8 cellular contexts compared by ENCODE assay signal in the genomic region with DNA sequence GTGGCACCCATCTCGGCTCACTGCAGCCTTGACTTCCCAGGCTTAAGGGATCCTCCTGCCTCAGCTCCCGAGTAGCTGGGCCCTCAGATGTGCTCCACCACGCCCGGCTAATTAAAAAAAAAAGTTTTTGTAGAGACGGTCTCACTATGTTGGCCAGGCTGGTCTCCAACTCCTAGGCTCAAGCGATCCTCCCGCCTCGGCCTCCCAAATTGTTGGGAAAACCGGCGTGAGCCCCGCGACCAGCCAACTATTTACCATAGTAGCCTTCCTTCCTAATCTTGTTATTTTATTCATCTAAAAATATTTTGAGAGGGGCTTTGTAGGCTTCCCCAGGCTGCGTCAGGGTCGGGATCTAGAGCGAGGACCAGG. TPM values are rescaled to one million over a fixed set of nuclear protein-coding genes. Genes with fewer than 3 reads are reported as not detected.
DNase-seq lines count a peak whose midpoint lies in the region; ATAC-seq and TF ChIP-seq lines count a peak whose summit lies in the region.

No MANE protein-coding gene starts in this region.

- no peaks in the 10 kb centered on the region for H3K9me3 ChIP-seq in right atrium auricular region
- no peaks in the 10 kb centered on the region for H3K9me3 ChIP-seq in mesodermal cell (ENCODE audit: control insufficient read depth, low read length)
- no peaks in the 10 kb centered on the region for H3K9me3 ChIP-seq in uterus

- H3K27me3 ChIP-seq in right atrium auricular region = no peaks in the 10 kb centered on the region
- no peaks in the 10 kb centered on the region for H3K27me3 ChIP-seq in brain microvascular endothelial cell (replicated peaks)
- H3K27me3 ChIP-seq in uterus = no peaks in the 10 kb centered on the region

- in situ Hi-C loops in brain microvascular endothelial cell (cut with HindIII; ENCODE audit: low pct_ligation_motif_present, low sequenced_read_pairs) = no loop called here

- TF ChIP-seq CTCF in right atrium auricular region (IDR thresholded peaks at IDR 0.05) (no peak), brain microvascular endothelial cell (IDR thresholded peaks at IDR 0.05; ENCODE audit: low read depth, low read length, missing control alignments) (no peak), uterus (IDR thresholded peaks at IDR 0.05) (no peak)

- DNase-seq in right atrium auricular region (ENCODE audit: low spot score) (no peak), left ventricle myocardium superior (no peak), brain microvascular endothelial cell (no peak), uterus (no peak), SW480 (ENCODE audit: low spot score) (no peak), GM19238 (ENCODE audit: insufficient read length, low spot score) (no peak)

- WGBS in mesodermal cell (ENCODE audit: insufficient coverage in 2 of 2), 2 experiments = 81 to 90% methylated on average over 8 to 9 of the region's 15 CpGs

- H3K27ac ChIP-seq in right atrium auricular region = peak overlapping the region; percentile 96 to 98
- no peak overlapping the region for H3K27ac ChIP-seq in brain microvascular endothelial cell
- peak overlapping the region; percentile 76 for H3K27ac ChIP-seq in mesodermal cell (ENCODE audit: low read depth, low read length, severe bottlenecking)
- H3K27ac ChIP-seq in uterus = peak overlapping the region; percentile 91 to 98

- no peak for ATAC-seq in left ventricle myocardium superior
- no peak for ATAC-seq in GM19467 (IDR thresholded peaks at IDR 0.05; ENCODE audit: unreplicated experiment)

- intact Hi-C loops in left ventricle myocardium superior (cut with micrococcal nuclease) (no loop called here), uterus (cut with DNase I; ENCODE audit: low total_unique reads) (no loop called here)

- TF ChIP-seq POLR2A in uterus (IDR thresholded peaks at IDR 0.05) = no peak

- H3K4me3 ChIP-seq in right atrium auricular region (peak overlapping the region; percentile 79 to 89), brain microvascular endothelial cell (ENCODE audit: low read depth, low read length) (peak overlapping the region; percentile 72), mesodermal cell (ENCODE audit: extremely low read depth, insufficient read depth, low read length, poor library complexity, severe bottlenecking) (peak overlapping the region; percentile 63), uterus (peak overlapping the region; percentile 65 to 90)

- H3K4me1 ChIP-seq in right atrium auricular region (peaks cover 0 to 12% of the 10 kb centered on the region in 2 donors), mesodermal cell (ENCODE audit: control insufficient read depth, insufficient read depth, low read length, poor library complexity, severe bottlenecking) (no peaks in the 10 kb centered on the region), uterus (peaks cover 0 to 5% of the 10 kb centered on the region in 2 donors)

- H3K36me3 ChIP-seq in right atrium auricular region (no peaks in the 10 kb centered on the region), brain microvascular endothelial cell (replicated peaks) (no peaks in the 10 kb centered on the region), mesodermal cell (ENCODE audit: control insufficient read depth, insufficient read depth, low read length) (no peaks in the 10 kb centered on the region), uterus (no peaks in the 10 kb centered on the region)

RNA-seq across cellular contexts. Expression of a gene that starts 25.4 kb away (rescaled TPM):
- 10 to 100 TPM; 31.3 to 36.3 TPM for total RNA-seq in right atrium auricular region
- 48.1 TPM for total RNA-seq in left ventricle myocardium superior
- polyA plus RNA-seq in mesodermal cell (2013, experiment 1 of 2) = 76.3 TPM
- polyA plus RNA-seq in mesodermal cell (2013, experiment 2 of 2) = 79.0 TPM
- 10 to 100 TPM; 40.2 to 61.7 (median 53.2) TPM for total RNA-seq in uterus

RNA-seq across cellular contexts. Expression of a gene that starts 54.1 kb away (rescaled TPM):
- not detected for total RNA-seq in right atrium auricular region
- total RNA-seq in left ventricle myocardium superior = not detected
- not detected for polyA plus RNA-seq in mesodermal cell (2013, experiment 1 of 2)
- not detected for polyA plus RNA-seq in mesodermal cell (2013, experiment 2 of 2)
- 10 to 100 TPM in 1 of 4 donors, 1 to 10 TPM in 2, under 1 TPM in 1; 0.88 to 26.6 (median 1.5) TPM for total RNA-seq in uterus
